ENCODE assay signal across 1 cellular context in the genomic region with DNA sequence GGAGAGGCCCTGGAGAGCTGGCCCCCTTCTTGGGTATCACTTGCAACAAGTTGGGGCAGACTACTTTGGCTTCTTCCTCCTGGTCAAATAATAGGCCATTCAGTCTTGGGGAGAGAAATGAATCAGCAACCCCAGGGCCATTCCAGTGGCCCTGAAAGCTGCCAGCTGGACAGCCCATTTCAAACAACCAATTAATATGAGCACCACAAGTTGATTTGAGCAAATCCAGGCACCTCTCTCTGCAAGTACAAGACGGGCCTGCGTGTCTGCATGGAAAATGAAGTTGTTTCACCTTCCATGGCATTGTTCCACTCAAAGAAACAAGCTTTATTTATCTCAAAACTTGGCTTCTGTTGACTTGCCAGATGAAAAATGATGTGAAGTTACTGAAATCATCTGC.
TF ChIP-seq lines count a peak whose summit lies in the region.

No MANE protein-coding gene starts in this region.

TF ChIP-seq in IMR-90, 13 proteins besides CTCF, POLR2A, EP300 and RAD21:
- TF ChIP-seq ELK1 (IDR thresholded peaks at IDR 0.05; ENCODE audit: borderline replicate concordance, low read depth, low read length) (no peak), BHLHE40 (IDR thresholded peaks at IDR 0.05; ENCODE audit: low read depth, low read length) (no peak), FOS (IDR thresholded peaks at IDR 0.05; ENCODE audit: low read depth, low read length) (no peak)
